Comparison of ENCODE assay signal across 20 cellular contexts in the genomic region with DNA sequence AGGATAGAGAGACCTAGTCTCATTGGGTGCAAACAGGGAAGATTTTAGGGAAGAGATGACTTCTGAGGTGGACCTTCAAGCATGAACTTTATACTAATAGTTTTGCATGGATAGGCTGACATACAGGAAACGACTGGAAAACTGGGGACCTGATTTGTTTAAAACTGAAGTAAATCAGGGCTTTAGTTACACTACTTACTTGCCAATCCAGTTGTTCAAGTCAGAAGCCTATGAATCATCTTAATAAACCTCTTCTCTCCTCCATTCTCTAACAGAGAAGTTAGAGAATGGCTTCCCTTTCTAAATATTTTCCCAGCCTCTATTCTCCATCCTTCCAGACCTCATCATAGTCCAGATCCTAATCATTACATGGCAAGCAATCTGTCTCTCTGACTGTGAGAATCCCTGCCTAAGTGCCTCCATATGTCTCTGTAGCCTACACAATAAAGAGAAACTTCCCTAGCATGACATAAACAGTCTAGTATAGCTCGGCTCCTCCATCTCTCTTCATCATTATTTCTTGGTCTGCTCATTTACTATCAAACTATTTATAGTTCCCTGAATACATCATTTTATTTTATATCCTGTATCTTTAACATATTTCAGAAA. TPM values are rescaled to one million over a fixed set of nuclear protein-coding genes. Genes with fewer than 3 reads are reported as not detected.
"Had no signal": no experiment of that assay in that cellular context is flagged by ENCODE, and none has a peak within 500 bp of the region (broad histone marks: within the 10 kb centered on the region; RNA-seq: fewer than 3 reads in every experiment).

No MANE protein-coding gene starts in this region.

- ATAC-seq: activated naive CD8-positive, alpha-beta T cell treated with anti-CD3 and anti-CD28 coated beads, Interleukin-2, amount 50 U/mL, for 24 hours; left cardiac atrium; lower lobe of right lung; pancreas; upper lobe of right lung had no signal

- H3K27ac ChIP-seq: dorsolateral prefrontal cortex, esophagus muscularis mucosa, lower lobe of right lung, neural progenitor cell, pancreas, sigmoid colon, stomach, testis, upper lobe of right lung had no signal

- H3K9ac ChIP-seq: neural progenitor cell had no signal

- H3K9me3 ChIP-seq: esophagus muscularis mucosa, pancreas, sigmoid colon, stomach, testis, upper lobe of right lung had no signal

- H3K27me3 ChIP-seq: dorsolateral prefrontal cortex, esophagus muscularis mucosa, neural progenitor cell, pancreas, sigmoid colon, stomach, testis, upper lobe of right lung had no signal

- H3K36me3 ChIP-seq: esophagus muscularis mucosa, lower lobe of right lung, neural progenitor cell, pancreas, sigmoid colon, stomach, upper lobe of right lung had no signal

- DNase-seq: activated CD4-positive, CD25-positive, alpha-beta regulatory T cell treated with anti-CD3 and anti-CD28 coated beads, Interleukin-2, amount 50 U/mL, for 72 hours; activated naive CD4-positive, alpha-beta T cell treated with anti-CD3 and anti-CD28 coated beads for 36 hours; activated naive CD8-positive, alpha-beta T cell treated with anti-CD3 and anti-CD28 coated beads, Interleukin-2, amount 50 U/mL, for 24 hours; aorta; dorsolateral prefrontal cortex; foreskin melanocyte; head of caudate nucleus; immature natural killer cell; left cardiac atrium; lower lobe of right lung; pancreas; sigmoid colon; stimulated activated CD4-positive, alpha-beta T cell treated with anti-CD3 and anti-CD28 coated beads, Interleukin-1b, Interleukin-23, amount 100 ng/mL, for 48 hours; stomach; testis; upper lobe of right lung had no signal

- H3K4me1 ChIP-seq: lower lobe of right lung, neural progenitor cell, pancreas, sigmoid colon, testis, upper lobe of right lung had no signal

- H3K4me2 ChIP-seq: neural progenitor cell had no signal

- H2AFZ ChIP-seq: neural progenitor cell had no signal

- H3K4me3 ChIP-seq: dorsolateral prefrontal cortex, esophagus muscularis mucosa, lower lobe of right lung, neural progenitor cell, pancreas, sigmoid colon, stomach, testis, upper lobe of right lung had no signal

RNA-seq across cellular contexts. Expression of a gene that starts 55.8 kb away (rescaled TPM):
- total RNA-seq: activated naive CD4-positive, alpha-beta T cell treated with anti-CD3 and anti-CD28 coated beads for 36 hours; activated T-helper 2 cell treated with anti-CD3 and anti-CD28 coated beads, Interferon-gamma antibody, Interleukin-2, Interleukin-4, amounts not matched to agents 10 μg/mL and 5 μg/mL and 100 μg/mL, durations not matched to agents 14 hours and 24 hours and 36 hours; T-helper 1 cell treated with Interleukin-12 subunit alpha and Interleukin-12 subunit beta and Interleukin-4 antibody, amounts not matched to agents 30 ng/mL and 1 ng/mL, for 36 hours had no signal
